ENCODE assay signal across 8 cellular contexts in genomic region chr15:31708703-31709318, GRCh38.
DNase-seq lines count a peak whose midpoint lies in the region; ATAC-seq and TF ChIP-seq lines count a peak whose summit lies in the region.
"Not testable (repeated sequence)": the region's sequence is repeated elsewhere in the genome, so short reads cannot be mapped to it uniquely, and the experiment has no call there.

No MANE protein-coding gene starts in this region.

- H3K27me3 ChIP-seq in GM23338 (ENCODE audit: insufficient read depth); RWPE2 (ENCODE audit: insufficient read depth, poor library complexity, severe bottlenecking): not testable (repeated sequence)

- H3K36me3 ChIP-seq in GM23338 (ENCODE audit: insufficient read depth); RWPE2 (ENCODE audit: low read depth): not testable (repeated sequence)

- H3K9me3 ChIP-seq in RWPE2 (ENCODE audit: severe bottlenecking), result not testable (repeated sequence)

- not testable (repeated sequence) for H3K4me1 Mint-ChIP-seq in GM23338, memory B cell

- not testable (repeated sequence) for H3K4me1 ChIP-seq in GM23338 (ENCODE audit: insufficient read depth); RWPE2 (ENCODE audit: insufficient read depth, poor library complexity, severe bottlenecking)

- H2AFZ ChIP-seq in GM23338, result not testable (repeated sequence)

- H3K79me2 ChIP-seq in GM23338 (replicated peaks; ENCODE audit: insufficient read depth), result not testable (repeated sequence)

- not testable (repeated sequence) for H3K9me3 Mint-ChIP-seq in GM23338, memory B cell

- H3F3A ChIP-seq in GM23338 (replicated peaks; ENCODE audit: low read depth), result not testable (repeated sequence)

- H3K36me3 Mint-ChIP-seq in GM23338 (ENCODE audit: low read depth); memory B cell: not testable (repeated sequence)

- H3K4me2 ChIP-seq in GM23338, result not testable (repeated sequence)

- not testable (repeated sequence) for H3K9me2 ChIP-seq in GM23338 (ENCODE audit: insufficient read depth)

- not testable (repeated sequence) for H3K27ac ChIP-seq in GM23338 (ENCODE audit: low read depth); RWPE2 (ENCODE audit: poor library complexity, severe bottlenecking)

- TF ChIP-seq CTCF in GM12865 (IDR thresholded peaks at IDR 0.05; ENCODE audit: insufficient read depth, low read depth, low read length, missing control alignments); GM23338 (conservative IDR thresholded peaks at IDR 0.05; ENCODE audit: low read depth in 2 of 2); RWPE2 (IDR thresholded peaks at IDR 0.05; ENCODE audit: poor library complexity, severe bottlenecking): not testable (repeated sequence)

- H4K20me1 ChIP-seq in GM23338 (replicated peaks; ENCODE audit: insufficient read depth), result not testable (repeated sequence)

- H3K27ac Mint-ChIP-seq in GM23338, result peak overlapping the region; percentile 86
- H3K27ac Mint-ChIP-seq in memory B cell, result not testable (repeated sequence)

- not testable (repeated sequence) for H3K4me3 Mint-ChIP-seq in GM23338, memory B cell

- H3K4me3 ChIP-seq in GM12865 (ENCODE audit: low read depth, low read length); GM23338; RWPE2 (ENCODE audit: severe bottlenecking): not testable (repeated sequence)

- H3K27me3 Mint-ChIP-seq in GM23338 (ENCODE audit: insufficient read depth, low read depth, poor library complexity); memory B cell: not testable (repeated sequence)

- ATAC-seq in GM18907 (IDR thresholded peaks at IDR 0.05; ENCODE audit: unreplicated experiment) (peak; percentile 83), GM19468 (IDR thresholded peaks at IDR 0.05; ENCODE audit: extremely low read depth, unreplicated experiment) (peak; percentile 33), GM23338 (peak; percentile 78), HG02973 (IDR thresholded peaks at IDR 0.05; ENCODE audit: unreplicated experiment) (peak; percentile 71), HG03342 (IDR thresholded peaks at IDR 0.05; ENCODE audit: unreplicated experiment) (peak; percentile 79), RWPE2 (ENCODE audit: low read depth) (peak; percentile 15; the same call in 1 of the 3 replicates), memory B cell (ENCODE audit: low read depth) (peak; percentile 93)

- DNase-seq in GM12865 (ENCODE audit: low read depth), result peak; percentile 26
- not testable (repeated sequence) for DNase-seq in GM23338 (ENCODE audit: low spot score); RWPE2 (ENCODE audit: low spot score); memory B cell (ENCODE audit: low spot score in 2 of 2)

Comparison
In these comparisons a context has a peak if more than half of its experiments do, and no peak if none do; other contexts are left out.
1. ATAC-seq: peak in every context shown above with its lines; median percentile 93 in memory B cell; 83 in GM18907; 79 in HG03342; 78 in GM23338; 71 in HG02973; 33 in GM19468; 15 in RWPE2.